In genomic region chr3:42655331-42655888, GRCh38 we compare ENCODE assay signal across 8 cellular contexts. TPM values are rescaled to one million over a fixed set of nuclear protein-coding genes. Genes with fewer than 3 reads are reported as not detected.
DNase-seq lines count a peak whose midpoint lies in the region; ATAC-seq and TF ChIP-seq lines count a peak whose summit lies in the region.

No MANE protein-coding gene starts in this region.

- intact Hi-C loops in left ventricle myocardium superior (cut with micrococcal nuclease) = no loop called here
- intact Hi-C loops in gastrocnemius medialis (cut with DNase I; ENCODE audit: low total_unique reads) = loop anchor here (2.0 kb wide), 4 partner anchors 45 to 89 kb away; partner anchors contain the start of gene NKTR

- H3K27me3 ChIP-seq in WERI-Rb-1 (ENCODE audit: insufficient read depth, low read depth, severe bottlenecking) (no peaks in the 10 kb centered on the region), gastrocnemius medialis (no peaks in the 10 kb centered on the region)

- DNase-seq in GM10266 (ENCODE audit: extremely low spot score) (peak; percentile 51), WERI-Rb-1 (no peak), left ventricle myocardium superior (peak; percentile 56), gastrocnemius medialis (peak in 1 of 2 donors; percentile 59), HCEC 1CT (no peak)
- no peak for DNase-seq in stimulated activated naive CD4-positive, alpha-beta T cell (lab: John Stamatoyannopoulos, UW)

- no peak for ATAC-seq in left ventricle myocardium superior
- ATAC-seq in gastrocnemius medialis = peak in 1 of 2 donors; percentile 4
- no peak for ATAC-seq in GM21528 (IDR thresholded peaks at IDR 0.05; ENCODE audit: low FRiP score, unreplicated experiment)
- ATAC-seq in HG03565 (IDR thresholded peaks at IDR 0.05; ENCODE audit: unreplicated experiment) = no peak

- TF ChIP-seq CTCF in GM10266 (IDR thresholded peaks at IDR 0.05; ENCODE audit: control insufficient read depth, insufficient read depth, low read depth, missing control alignments) = no peak
- TF ChIP-seq CTCF in WERI-Rb-1 (IDR thresholded peaks at IDR 0.05; ENCODE audit: low read depth, low read length) = no peak
- TF ChIP-seq CTCF in gastrocnemius medialis (IDR thresholded peaks at IDR 0.05 in 4 of 5, conservative IDR thresholded peaks at IDR 0.05 in 1 of 5) = no peak

- in situ Hi-C loops in gastrocnemius medialis (cut with MboI; ENCODE audit: low sequenced_read_pairs in 4 of 4) = loop anchor here in 2 of 4 donors (10.0 kb wide), 1 partner anchor 89 kb away; no protein-coding TSS in a partner anchor

- H3K36me3 ChIP-seq in WERI-Rb-1 (no peaks in the 10 kb centered on the region), gastrocnemius medialis (peaks cover 0 to 8% of the 10 kb centered on the region in 2 donors)

- H3K27ac ChIP-seq in WERI-Rb-1 (no peak overlapping the region), gastrocnemius medialis (peak overlapping the region; percentile 87 to 100 (median 98))

- no peak for TF ChIP-seq POLR2A in gastrocnemius medialis (IDR thresholded peaks at IDR 0.05)

- peaks cover 49 to 57% of the 10 kb centered on the region in 2 donors for H3K4me1 ChIP-seq in gastrocnemius medialis

- peak overlapping the region; percentile 69 for H3K4me3 ChIP-seq in WERI-Rb-1 (ENCODE audit: low read depth, low read length)
- H3K4me3 ChIP-seq in gastrocnemius medialis = peak overlapping the region; percentile 68 to 99 (median 73)

- H3K9me3 ChIP-seq in WERI-Rb-1 (ENCODE audit: severe bottlenecking) = no peaks in the 10 kb centered on the region
- no peaks in the 10 kb centered on the region for H3K9me3 ChIP-seq in gastrocnemius medialis

RNA-seq across cellular contexts. Expression of gene ZBTB47, which starts 1.9 kb away (rescaled TPM):
- total RNA-seq in left ventricle myocardium superior (90.5 TPM), gastrocnemius medialis (100 to 1,000 TPM; 141 to 256 (median 167) TPM)

RNA-seq across cellular contexts. Expression of gene KLHL40, which starts 29.9 kb away (rescaled TPM):
- total RNA-seq in left ventricle myocardium superior = 0.12 TPM
- total RNA-seq in gastrocnemius medialis = 100 to 1,000 TPM; 197 to 682 (median 397) TPM

RNA-seq across cellular contexts. Expression of gene HHATL, which starts 47.2 kb away (rescaled TPM):
- total RNA-seq in left ventricle myocardium superior (463 TPM), gastrocnemius medialis (100 to 1,000 TPM in 2 of 4 donors, 10 to 100 TPM in 2; 78.0 to 309 (median 164) TPM)

RNA-seq across cellular contexts. Expression of gene NKTR, which starts 54.9 kb away (rescaled TPM):
- total RNA-seq in left ventricle myocardium superior = 23.6 TPM
- 10 to 100 TPM; 10.0 to 56.6 (median 13.6) TPM for total RNA-seq in gastrocnemius medialis

Comparison
In these comparisons a context has a peak if more than half of its experiments do, and no peak if none do; other contexts are left out.
1. DNase-seq: peak in GM10266 (single experiment) and left ventricle myocardium superior (single experiment); none in WERI-Rb-1 (single experiment), stimulated activated naive CD4-positive, alpha-beta T cell (0 of 6) and HCEC 1CT (single experiment).
2. RNA of gene KLHL40, which starts 29.9 kb away (total RNA-seq): 197 to 682 TPM in gastrocnemius medialis; 0.12 TPM in left ventricle myocardium superior (single experiment); every median in the first group is over 100 times any median in the second.